ENCODE assay signal across 1 cellular context in genomic region chr6:87522686-87523085, GRCh38.
TF ChIP-seq lines count a peak whose summit lies in the region.

No MANE protein-coding gene starts in this region.

TF ChIP-seq in IMR-90, 13 proteins besides CTCF, POLR2A, EP300 and RAD21:
- TF ChIP-seq MAFK (IDR thresholded peaks at IDR 0.05; ENCODE audit: low read depth, low read length) (no peak), BHLHE40 (IDR thresholded peaks at IDR 0.05; ENCODE audit: low read depth, low read length) (no peak), RCOR1 (IDR thresholded peaks at IDR 0.05; ENCODE audit: insufficient replicate concordance, low read length) (no peak), CEBPB (IDR thresholded peaks at IDR 0.05; ENCODE audit: low read depth, low read length) (no peak), CHD1 (IDR thresholded peaks at IDR 0.05; ENCODE audit: low read depth, low read length) (no peak), MXI1 (IDR thresholded peaks at IDR 0.05; ENCODE audit: borderline replicate concordance, low read depth, low read length) (no peak), ELK1 (IDR thresholded peaks at IDR 0.05; ENCODE audit: borderline replicate concordance, low read depth, low read length) (no peak), FOS (IDR thresholded peaks at IDR 0.05; ENCODE audit: low read depth, low read length) (no peak), USF2 (IDR thresholded peaks at IDR 0.05; ENCODE audit: low read depth, low read length) (no peak), SMC3 (IDR thresholded peaks at IDR 0.05; ENCODE audit: low read depth, low read length) (no peak)
